3 cellular contexts compared by ENCODE assay signal in the genomic region with DNA sequence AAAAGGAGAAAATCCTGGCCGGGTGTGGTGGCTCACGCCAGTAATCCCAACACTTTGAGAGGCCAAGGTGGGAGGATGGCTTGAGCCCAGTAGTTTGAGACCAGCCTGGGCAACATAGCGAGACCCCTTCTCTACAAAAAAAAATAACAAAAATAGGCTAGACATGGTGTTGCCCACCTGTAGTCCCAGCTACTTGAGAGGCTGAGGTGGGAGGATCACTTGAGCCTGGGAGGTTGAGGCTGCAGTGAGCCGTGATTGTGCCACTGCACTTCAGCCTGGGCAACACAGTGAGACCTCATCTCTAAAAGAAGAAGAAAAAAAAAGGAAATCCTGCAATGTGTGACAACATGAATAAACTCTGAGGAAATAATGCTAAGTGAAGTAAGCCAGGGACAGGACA. TPM values are rescaled to one million over a fixed set of nuclear protein-coding genes. Genes with fewer than 3 reads are reported as not detected.
"Had no signal": no experiment of that assay in that cellular context is flagged by ENCODE, and none has a peak within 500 bp of the region (broad histone marks: within the 10 kb centered on the region; RNA-seq: fewer than 3 reads in every experiment).

No MANE protein-coding gene starts in this region.

RNA-seq across cellular contexts. Expression of gene LEFTY1, which starts 52.6 kb away (rescaled TPM):
- total RNA-seq: activated B cell treated with CpG ODN at 0.5 μM for 24 hours; activated CD4-positive, alpha-beta memory T cell treated with anti-CD3 and anti-CD28 coated beads, Interleukin-2, amount 10 ng/mL, durations not matched to agents 7 days and 5 days; activated CD8-positive, alpha-beta memory T cell treated with anti-CD3 and anti-CD28 coated beads, Interleukin-2, amount 10 ng/mL, durations not matched to agents 7 days and 5 days had no signal
